In genomic region chrX:24026403-24026801, GRCh38 we compare ENCODE assay signal across 8 cellular contexts. TPM values are rescaled to one million over a fixed set of nuclear protein-coding genes. Genes with fewer than 3 reads are reported as not detected.
DNase-seq lines count a peak whose midpoint lies in the region; ATAC-seq and TF ChIP-seq lines count a peak whose summit lies in the region.

No MANE protein-coding gene starts in this region.

- no peaks in the 10 kb centered on the region for H3K27me3 ChIP-seq in left ventricle myocardium inferior (ENCODE audit: low read depth)
- no peaks in the 10 kb centered on the region for H3K27me3 ChIP-seq in suprapubic skin

- H3K27ac ChIP-seq in left ventricle myocardium inferior (replicated peaks) (peak overlapping the region; percentile 96), suprapubic skin (peak overlapping the region; percentile 98)

- intact Hi-C loops in left ventricle myocardium inferior (cut with micrococcal nuclease) (no loop called here), left cardiac atrium (cut with DNase I) (loop anchor here in 1 of 2 donors (5.0 to 10.0 kb wide), 2 partner anchors 119 to 242 kb away; partner anchors contain the start of genes APOO, CXorf58 and SAT1), posterior vena cava (cut with DNase I) (no loop called here)

- H3K27ac Mint-ChIP-seq in activated naive CD4-positive, alpha-beta T cell treated with anti-CD3 and anti-CD28 coated beads, Interleukin-2, amount 50 U/mL, for 72 hours: peak overlapping the region; percentile 88 to 92

- H3K4me1 ChIP-seq in left ventricle myocardium inferior (peaks cover 5% of the 10 kb centered on the region), suprapubic skin (no peaks in the 10 kb centered on the region)

- no peaks in the 10 kb centered on the region for H3K9me3 Mint-ChIP-seq in activated naive CD4-positive, alpha-beta T cell treated with anti-CD3 and anti-CD28 coated beads, Interleukin-2, amount 50 U/mL, for 72 hours

- H3K9me3 ChIP-seq in left ventricle myocardium inferior (replicated peaks) (no peaks in the 10 kb centered on the region), suprapubic skin (no peaks in the 10 kb centered on the region)

- no peak for ATAC-seq in left cardiac atrium
- ATAC-seq in activated naive CD4-positive, alpha-beta T cell treated with anti-CD3 and anti-CD28 coated beads, Interleukin-2, amount 50 U/mL, for 72 hours: no peak

- H3K36me3 ChIP-seq in left ventricle myocardium inferior: no peaks in the 10 kb centered on the region
- no peaks in the 10 kb centered on the region for H3K36me3 ChIP-seq in suprapubic skin

- 30% methylated on average over 13 of the region's 13 CpGs for WGBS in suprapubic skin

- DNase-seq in left ventricle myocardium inferior (no peak), left cardiac atrium (no peak), inferior parietal cortex (ENCODE audit: extremely low spot score) (peak; percentile 35), suprapubic skin (ENCODE audit: low spot score in 2 of 2) (no peak), posterior vena cava (ENCODE audit: low spot score) (no peak), MV-4-11 (lab: John Stamatoyannopoulos, UW) (no peak)
- DNase-seq in activated naive CD4-positive, alpha-beta T cell treated with anti-CD3 and anti-CD28 coated beads, Interleukin-2, amount 50 U/mL, for 72 hours (ENCODE audit: low spot score in 2 of 2): no peak
- no peak for DNase-seq in activated CD4-positive, alpha-beta T cell treated with anti-CD3 and anti-CD28 coated beads, Interleukin-2, amount 50 U/mL, for 48 hours

- H3K4me3 ChIP-seq in left ventricle myocardium inferior (peak overlapping the region; percentile 86), suprapubic skin (peak overlapping the region; percentile 79)

- no peak for TF ChIP-seq EP300 in suprapubic skin (IDR thresholded peaks at IDR 0.05)

- TF ChIP-seq CTCF in left ventricle myocardium inferior (IDR thresholded peaks at IDR 0.05; ENCODE audit: borderline replicate concordance) (no peak), suprapubic skin (IDR thresholded peaks at IDR 0.05) (no peak)

- no peak for TF ChIP-seq POLR2A in suprapubic skin (IDR thresholded peaks at IDR 0.05)

- H3K36me3 Mint-ChIP-seq in activated naive CD4-positive, alpha-beta T cell treated with anti-CD3 and anti-CD28 coated beads, Interleukin-2, amount 50 U/mL, for 72 hours: peaks cover 0 to 16% of the 10 kb centered on the region in 2 donors

RNA-seq across cellular contexts. Expression of gene KLHL15, which starts 0.6 kb away (rescaled TPM):
- total RNA-seq in left ventricle myocardium inferior: 6.6 TPM
- total RNA-seq in left cardiac atrium: 1 to 10 TPM; 4.8 to 6.0 TPM
- 10 to 100 TPM; 11.8 to 31.6 TPM for total RNA-seq in activated naive CD4-positive, alpha-beta T cell treated with anti-CD3 and anti-CD28 coated beads, Interleukin-2, amount 50 U/mL, for 72 hours
- 1 to 10 TPM; 6.0 to 9.6 (median 7.4) TPM for total RNA-seq in suprapubic skin
- 1 to 10 TPM; 6.3 to 7.2 TPM for total RNA-seq in posterior vena cava

RNA-seq across cellular contexts. Expression of gene EIF2S3, which starts 28.4 kb away (rescaled TPM):
- 71.0 TPM for total RNA-seq in left ventricle myocardium inferior
- total RNA-seq in left cardiac atrium: 10 to 100 TPM; 69.7 to 98.0 TPM
- 100 to 1,000 TPM; 232 to 306 TPM for total RNA-seq in activated naive CD4-positive, alpha-beta T cell treated with anti-CD3 and anti-CD28 coated beads, Interleukin-2, amount 50 U/mL, for 72 hours
- total RNA-seq in suprapubic skin: 100 to 1,000 TPM; 111 to 118 (median 115) TPM
- 100 to 1,000 TPM; 114 to 122 TPM for total RNA-seq in posterior vena cava
